In genomic region chr16:4624827-4625616, GRCh38 we compare ENCODE assay signal across 8 cellular contexts. TPM values are rescaled to one million over a fixed set of nuclear protein-coding genes. Genes with fewer than 3 reads are reported as not detected.
DNase-seq lines count a peak whose midpoint lies in the region; TF ChIP-seq lines count a peak whose summit lies in the region.

No MANE protein-coding gene starts in this region.

- peak overlapping the region; percentile 87 for H4K8ac ChIP-seq in mesenchymal stem cell (ENCODE audit: low read length)

- whole genome bisulfite sequencing in ectodermal cell, 2 experiments = 0% methylated on average over 82 of the region's 82 CpGs
- WGBS in mesenchymal stem cell = under 1% methylated on average over 64 of the region's 82 CpGs

- H2BK120ac ChIP-seq in mesenchymal stem cell (ENCODE audit: low read depth, low read length) = peak overlapping the region; percentile 88

- TF ChIP-seq POLR2A in GM10847 (IDR thresholded peaks at IDR 0.05; ENCODE audit: extremely low read depth, insufficient read length) = peak; percentile 83

- H3K36me3 ChIP-seq in ectodermal cell (ENCODE audit: control insufficient read depth, insufficient read depth, low read length) (no peaks in the 10 kb centered on the region), mesenchymal stem cell (ENCODE audit: control insufficient read depth in 1 of 2, insufficient read depth in 2 of 2, low read depth in 1 of 2, low read length in 2 of 2) (peaks cover 0 to 9% of the 10 kb centered on the region in 2 experiments)

- peak overlapping the region; percentile 97 to 98 for H3K4ac ChIP-seq in mesenchymal stem cell (ENCODE audit: low read depth in 1 of 2, low read length in 2 of 2)

- DNase-seq in GOT3 (lab: John Stamatoyannopoulos, UW) (peak; percentile 8), M059J (ENCODE audit: low read depth) (peak; percentile 68), mesenchymal stem cell (peak; percentile 88), SK-N-DZ (ENCODE audit: low spot score) (no peak)
- peak; percentile 57 to 60 for DNase-seq in activated CD4-positive, alpha-beta T cell treated with anti-CD3 and anti-CD28 coated beads, Interleukin-2, amount 50 U/mL, for 4 hours
- DNase-seq in stimulated activated CD8-positive, alpha-beta memory T cell treated with anti-CD3 and anti-CD28 coated beads, Interleukin-15, amount 100 ng/mL, for 24 hours (ENCODE audit: low read depth) = peak; percentile 51

- peak overlapping the region; percentile 59 to 97 for H3K14ac ChIP-seq in mesenchymal stem cell (ENCODE audit: low read length in 2 of 2)

- H3K4me2 ChIP-seq in mesenchymal stem cell (ENCODE audit: low read length, poor library complexity, severe bottlenecking) = peak overlapping the region; percentile 55

- peak overlapping the region; percentile 91 for H4K91ac ChIP-seq in mesenchymal stem cell (ENCODE audit: low read length)

- peak overlapping the region; percentile 95 for H3K9ac ChIP-seq in mesenchymal stem cell (ENCODE audit: low read length)

- peaks cover 7% of the 10 kb centered on the region for H3K4me1 ChIP-seq in ectodermal cell (ENCODE audit: control insufficient read depth, insufficient read depth, low read length)
- peaks cover 14% of the 10 kb centered on the region for H3K4me1 ChIP-seq in mesenchymal stem cell (ENCODE audit: control insufficient read depth, insufficient read depth, low read depth, low read length)

- H2BK5ac ChIP-seq in mesenchymal stem cell (ENCODE audit: low read depth, low read length, poor library complexity, severe bottlenecking) = peak overlapping the region; percentile 91

- H3K27ac ChIP-seq in ectodermal cell (ENCODE audit: insufficient read depth, low read depth, low read length, poor library complexity, severe bottlenecking) = peak overlapping the region; percentile 76
- H3K27ac ChIP-seq in mesenchymal stem cell (ENCODE audit: low read length, poor library complexity, severe bottlenecking) = peak overlapping the region; percentile 68

- H3K4me3 ChIP-seq in ectodermal cell (ENCODE audit: insufficient read depth, low read depth, low read length) = peak overlapping the region; percentile 72
- peak overlapping the region; percentile 97 to 99 for H3K4me3 ChIP-seq in mesenchymal stem cell (ENCODE audit: insufficient read depth in 1 of 2, low read depth in 1 of 2, low read length in 2 of 2)

- H3K79me1 ChIP-seq in mesenchymal stem cell (replicated peaks; ENCODE audit: low read length, poor library complexity, severe bottlenecking) = no peaks in the 10 kb centered on the region

- no peaks in the 10 kb centered on the region for H3K27me3 ChIP-seq in ectodermal cell (ENCODE audit: control insufficient read depth, insufficient read depth, low read length, poor library complexity, severe bottlenecking)
- H3K27me3 ChIP-seq in mesenchymal stem cell (ENCODE audit: control insufficient read depth in 1 of 2, insufficient read depth in 1 of 2, low read length in 2 of 2) = no peaks in the 10 kb centered on the region

- H3K9me3 ChIP-seq in ectodermal cell (ENCODE audit: control insufficient read depth, low read length) = no peaks in the 10 kb centered on the region
- H3K9me3 ChIP-seq in mesenchymal stem cell (ENCODE audit: control insufficient read depth, low read length) = no peaks in the 10 kb centered on the region

- H3K18ac ChIP-seq in mesenchymal stem cell (ENCODE audit: low read depth in 1 of 2, low read length in 2 of 2) = peak overlapping the region; percentile 97 to 98

- peak overlapping the region in 1 of 2 experiments; percentile 51 for H2BK12ac ChIP-seq in mesenchymal stem cell (ENCODE audit: low read length in 2 of 2)

- no peak overlapping the region for H2AK5ac ChIP-seq in mesenchymal stem cell (ENCODE audit: low read length, severe bottlenecking)

- H2BK15ac ChIP-seq in mesenchymal stem cell (ENCODE audit: low read depth, poor library complexity, severe bottlenecking) = peak overlapping the region; percentile 63

- peak overlapping the region in 1 of 2 experiments; percentile 96 for H3K23ac ChIP-seq in mesenchymal stem cell (ENCODE audit: low read length in 2 of 2)

- H2AFZ ChIP-seq in mesenchymal stem cell (ENCODE audit: low read depth, low read length) = peak overlapping the region; percentile 85

RNA-seq across cellular contexts. Expression of gene MGRN1, which starts 0.4 kb away (rescaled TPM):
- 30.9 and 46.2 TPM in 2 replicates for total RNA-seq in M059J (2014; rRNA removed; shearing (Covaris generic))
- 83.9 TPM for polyA plus RNA-seq in ectodermal cell (2013, experiment 1 of 4)
- polyA plus RNA-seq in ectodermal cell (2013, experiment 2 of 4) = 83.1 TPM
- polyA plus RNA-seq in ectodermal cell (2013, experiment 3 of 4) = 46.7 TPM
- 56.9 TPM for polyA plus RNA-seq in ectodermal cell (2013, experiment 4 of 4)
- polyA plus RNA-seq in mesenchymal stem cell (2013, experiment 1 of 2) = 52.4 TPM
- 48.7 TPM for polyA plus RNA-seq in mesenchymal stem cell (2013, experiment 2 of 2)
- polyA plus RNA-seq in SK-N-DZ (2014; cell fraction: cytosol; rRNA removed) = 34.2 and 41.3 TPM in 2 replicates
- polyA plus RNA-seq in SK-N-DZ (2014; cell fraction: nucleus; rRNA removed) = 22.4 and 45.7 TPM in 2 replicates

RNA-seq across cellular contexts. Expression of gene UBALD1, which starts 10.3 kb away (rescaled TPM):
- 4.5 and 8.4 TPM in 2 replicates for total RNA-seq in M059J (2014; rRNA removed; shearing (Covaris generic))
- 17.9 TPM for polyA plus RNA-seq in ectodermal cell (2013, experiment 1 of 4)
- polyA plus RNA-seq in ectodermal cell (2013, experiment 2 of 4) = 14.2 TPM
- polyA plus RNA-seq in ectodermal cell (2013, experiment 3 of 4) = 17.7 TPM
- 18.2 TPM for polyA plus RNA-seq in ectodermal cell (2013, experiment 4 of 4)
- 26.5 TPM for polyA plus RNA-seq in mesenchymal stem cell (2013, experiment 1 of 2)
- 25.7 TPM for polyA plus RNA-seq in mesenchymal stem cell (2013, experiment 2 of 2)
- polyA plus RNA-seq in SK-N-DZ (2014; cell fraction: cytosol; rRNA removed) = 5.3 and 11.2 TPM in 2 replicates
- 23.7 and 30.6 TPM in 2 replicates for polyA plus RNA-seq in SK-N-DZ (2014; cell fraction: nucleus; rRNA removed)
